Comparison of ENCODE assay signal across 24 cellular contexts in the genomic region with DNA sequence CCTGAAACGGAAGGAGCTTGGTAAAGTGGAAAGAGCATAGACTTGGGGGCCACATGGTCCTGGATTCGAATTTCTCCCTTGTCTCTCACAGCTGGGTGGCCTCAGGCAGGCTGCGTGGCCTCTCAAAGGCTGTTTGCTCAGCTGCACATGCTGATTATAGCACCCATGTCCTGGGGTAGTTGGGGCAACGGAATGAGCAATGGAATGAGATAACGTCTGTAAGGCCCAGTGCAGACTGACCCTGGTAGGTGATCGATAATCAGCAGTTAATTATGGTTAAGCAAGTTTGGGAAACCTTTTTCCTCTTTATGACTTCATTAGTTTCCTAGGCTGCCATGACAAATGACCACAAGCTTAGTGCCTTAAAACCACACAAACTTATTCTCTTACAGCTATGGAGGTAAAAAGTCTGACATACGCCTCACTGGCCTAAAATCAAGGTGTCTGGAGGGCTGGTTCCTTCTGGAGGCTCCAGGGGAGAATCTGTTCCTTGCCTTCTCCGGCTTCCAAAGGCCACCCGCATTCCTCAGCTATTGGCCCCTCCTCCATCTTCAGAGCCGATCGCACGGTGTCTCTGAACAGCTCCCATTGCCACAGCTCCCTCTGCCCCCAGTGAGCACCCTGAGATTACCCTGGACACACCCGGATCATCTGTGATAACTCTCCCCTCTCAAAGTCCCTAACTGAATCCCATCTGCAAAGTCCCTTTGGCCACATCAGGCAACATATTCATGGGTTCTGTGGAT.
DNase-seq lines count a peak whose midpoint lies in the region; ATAC-seq and TF ChIP-seq lines count a peak whose summit lies in the region.
"Had no signal": no experiment of that assay in that cellular context is flagged by ENCODE, and none has a peak within 500 bp of the region (broad histone marks: within the 10 kb centered on the region; RNA-seq: fewer than 3 reads in every experiment).

No MANE protein-coding gene starts in this region.

- H3K36me3 Mint-ChIP-seq in endothelial cell (ENCODE audit: low read depth, unreplicated experiment) (peaks cover 15% of the 10 kb centered on the region), T-cell (no peaks in the 10 kb centered on the region)
- H3K36me3 Mint-ChIP-seq: CD8-positive, alpha-beta T cell; immature natural killer cell had no signal

- no peak overlapping the region for H3K27ac Mint-ChIP-seq in endothelial cell (ENCODE audit: unreplicated experiment)
- H3K27ac Mint-ChIP-seq in T-cell: no peak overlapping the region
- H3K27ac Mint-ChIP-seq: activated CD8-positive, alpha-beta T cell treated with anti-CD3 and anti-CD28 coated beads, Interleukin-2, amount 10 ng/mL, durations not matched to agents 7 days and 5 days; activated T-cell treated with anti-CD3 and anti-CD28 coated beads, Interleukin-2, amount 50 U/mL, for 24 hours; CD8-positive, alpha-beta T cell had no signal

- no peak for TF ChIP-seq CTCF in endothelial cell (IDR thresholded peaks at IDR 0.05; ENCODE audit: unreplicated experiment)
- TF ChIP-seq CTCF in osteoblast (IDR thresholded peaks at IDR 0.05; ENCODE audit: extremely low read depth, low read depth, low read length): no peak

- no peak overlapping the region for H3K4me3 ChIP-seq in osteoblast (ENCODE audit: insufficient read depth, low read length)
- H3K4me3 ChIP-seq: adrenal gland, breast epithelium, GM12878, lung had no signal

- H3K9me3 Mint-ChIP-seq in endothelial cell (ENCODE audit: unreplicated experiment) (peaks cover 4% of the 10 kb centered on the region), T-cell (peaks cover 0 to 12% (median 9%) of the 10 kb centered on the region in 3 donors)
- H3K9me3 Mint-ChIP-seq: activated T-cell treated with anti-CD3 and anti-CD28 coated beads, Interleukin-2, amount 50 U/mL, for 24 hours had no signal

- H3K4me3 Mint-ChIP-seq in endothelial cell (ENCODE audit: unreplicated experiment): peak overlapping the region; percentile 1
- H3K4me3 Mint-ChIP-seq in T-cell: no peak overlapping the region
- H3K4me3 Mint-ChIP-seq: activated CD8-positive, alpha-beta T cell treated with anti-CD3 and anti-CD28 coated beads, Interleukin-2, amount 10 ng/mL, durations not matched to agents 7 days and 5 days; activated T-cell treated with anti-CD3 and anti-CD28 coated beads, Interleukin-2, amount 50 U/mL, for 24 hours; CD8-positive, alpha-beta T cell; immature natural killer cell had no signal

- H3K4me1 ChIP-seq in osteoblast (ENCODE audit: insufficient read depth, low read length): no peaks in the 10 kb centered on the region
- H3K4me1 ChIP-seq: breast epithelium had no signal

- no peak overlapping the region for H3K4me2 ChIP-seq in osteoblast (ENCODE audit: insufficient read depth, low read length)

- no peaks in the 10 kb centered on the region for H3K79me2 ChIP-seq in osteoblast (ENCODE audit: insufficient read depth, low read length)

- H3K27me3 Mint-ChIP-seq in endothelial cell (ENCODE audit: unreplicated experiment) (peaks cover 10% of the 10 kb centered on the region), T-cell (peaks cover 4 to 20% of the 10 kb centered on the region in 2 donors)

- H3K9me3 ChIP-seq in osteoblast (ENCODE audit: low read depth, low read length): no peaks in the 10 kb centered on the region
- H3K9me3 ChIP-seq: adrenal gland, breast epithelium had no signal

- no peak overlapping the region for H2AFZ ChIP-seq in osteoblast (ENCODE audit: low read length)

- H3K4me1 Mint-ChIP-seq in endothelial cell (ENCODE audit: unreplicated experiment) (peaks cover 5% of the 10 kb centered on the region), T-cell (peaks cover 0 to 7% (median 0%) of the 10 kb centered on the region in 3 donors)

- H3K36me3 ChIP-seq in osteoblast (ENCODE audit: insufficient read depth, low read length): no peaks in the 10 kb centered on the region
- H3K36me3 ChIP-seq: adrenal gland, breast epithelium had no signal

- CTCF ChIA-PET in T-cell (lab: Charles Lee): no interaction called here

- ATAC-seq in HG03135 (IDR thresholded peaks at IDR 0.05; ENCODE audit: unreplicated experiment) (no peak), T-cell (replicated peaks in 1 of 4) (no peak)
- ATAC-seq: activated CD8-positive, alpha-beta T cell treated with anti-CD3 and anti-CD28 coated beads, Interleukin-2, amount 10 ng/mL, durations not matched to agents 7 days and 5 days; CD8-positive, alpha-beta T cell; GM12878 had no signal

- POLR2A ChIA-PET in T-cell (lab: Charles Lee): no interaction called here

- H3K27ac ChIP-seq in osteoblast (ENCODE audit: low read depth, low read length): no peak overlapping the region
- H3K27ac ChIP-seq: 22Rv1, breast epithelium, RWPE1 had no signal

- no peaks in the 10 kb centered on the region for H4K20me1 ChIP-seq in osteoblast (ENCODE audit: insufficient read depth, low read length)

- DNase-seq in NOMO-1 treated with DMSO at 0.1 percent for 48 hours (lab: John Stamatoyannopoulos, UW; ENCODE audit: unreplicated experiment) (peak; percentile 4), NOMO-1 treated with dmso at 0.1 percent for 144 hours (lab: John Stamatoyannopoulos, UW; ENCODE audit: unreplicated experiment) (no peak), endothelial cell (ENCODE audit: low spot score) (no peak), osteoblast (ENCODE audit: insufficient read length, low spot score, missing footprints) (peak; percentile 51), ureter (ENCODE audit: low spot score) (peak; percentile 20), kidney tubule cell (ENCODE audit: low spot score) (no peak), T-cell (no peak)
- DNase-seq: activated CD4-positive, CD25-positive, alpha-beta regulatory T cell treated with anti-CD3 and anti-CD28 coated beads, Interleukin-2, amount 50 U/mL, for 72 hours; activated CD8-positive, alpha-beta T cell treated with anti-CD3 and anti-CD28 coated beads, Interleukin-2, amount 10 ng/mL, durations not matched to agents 7 days and 5 days; activated naive CD4-positive, alpha-beta T cell; activated T-cell treated with anti-CD3 and anti-CD28 coated beads, Interleukin-2, amount 50 U/mL, for 24 hours; CD8-positive, alpha-beta T cell; dermis blood vessel endothelial cell; immature natural killer cell; NCI-H187 treated with DMSO at 0.1 percent for 48 hours; NCI-H526 treated with DMSO at 0.1 percent for 48 hours; T1000 had no signal

- H3K27me3 ChIP-seq in osteoblast (ENCODE audit: insufficient read depth, low read length): peaks cover 10% of the 10 kb centered on the region
- H3K27me3 ChIP-seq: adrenal gland had no signal

Comparison
In these comparisons a context has a peak if more than half of its experiments do, and no peak if none do; other contexts are left out.
1. DNase-seq: peak in NOMO-1 treated with DMSO at 0.1 percent for 48 hours (single experiment), osteoblast (single experiment) and ureter (single experiment); none in NOMO-1 treated with dmso at 0.1 percent for 144 hours (single experiment), endothelial cell (single experiment), kidney tubule cell (single experiment) and T-cell (0 of 34).